Comparison of ENCODE assay signal across 16 cellular contexts in genomic region chr14:50524731-50525510, GRCh38. TPM values are rescaled to one million over a fixed set of nuclear protein-coding genes. Genes with fewer than 3 reads are reported as not detected.
DNase-seq lines count a peak whose midpoint lies in the region; ATAC-seq and TF ChIP-seq lines count a peak whose summit lies in the region.
"Had no signal": no experiment of that assay in that cellular context is flagged by ENCODE, and none has a peak within 500 bp of the region (broad histone marks: within the 10 kb centered on the region; RNA-seq: fewer than 3 reads in every experiment).

No MANE protein-coding gene starts in this region.

- no peak overlapping the region for H3K4me2 ChIP-seq in PC-3 (ENCODE audit: low read length)

- H3K27ac Mint-ChIP-seq in effector memory CD8-positive, alpha-beta T cell, result peak overlapping the region; percentile 64 to 91
- peak overlapping the region in 1 of 2 donors; percentile 9 for H3K27ac Mint-ChIP-seq in stimulated activated naive CD8-positive, alpha-beta T cell treated with anti-CD3 and anti-CD28 coated beads, Interleukin-15, amount 100 ng/mL, for 72 hours

- 0 out of 2 replicates have a peak, but pooled peaks cover 5% of the 10 kb centered on the region for H3K36me3 ChIP-seq in PC-3 (ENCODE audit: low read depth, low read length)
- H3K36me3 ChIP-seq: Peyer's patch had no signal

- peaks cover 49% of the 10 kb centered on the region for H4K20me1 ChIP-seq in PC-3 (ENCODE audit: low read length)

- no peak for DNase-seq in activated T-cell treated with anti-CD3 and anti-CD28 coated beads, Interleukin-2, amount 50 U/mL, for 4 hours
- no peak for DNase-seq in activated T-cell treated with anti-CD3 and anti-CD28 coated beads, Interleukin-2, amount 50 U/mL, for 48 hours
- DNase-seq in PC-3, result peak; percentile 35
- no peak for DNase-seq in effector memory CD8-positive, alpha-beta T cell
- no peak for DNase-seq in stimulated activated naive CD8-positive, alpha-beta T cell treated with anti-CD3 and anti-CD28 coated beads, Interleukin-15, amount 100 ng/mL, for 72 hours
- DNase-seq in erythroblast (lab: John Stamatoyannopoulos, UW), result no peak
- no peak for DNase-seq in DMS79 (lab: John Stamatoyannopoulos, UW)
- DNase-seq in AG08396 (ENCODE audit: low spot score), result no peak
- DNase-seq: amygdala, foreskin melanocyte, H7, islet precursor cell, NCI-H1092, NCI-H2227 treated with DMSO at 0.1 percent for 48 hours, Peyer's patch, psoas muscle had no signal

- peaks cover 22% of the 10 kb centered on the region for H3K36me3 Mint-ChIP-seq in activated T-cell treated with anti-CD3 and anti-CD28 coated beads, Interleukin-2, amount 50 U/mL, for 4 hours (ENCODE audit: insufficient read depth)
- H3K36me3 Mint-ChIP-seq in effector memory CD8-positive, alpha-beta T cell (ENCODE audit: insufficient read depth), result peaks cover 3% of the 10 kb centered on the region

- no peaks in the 10 kb centered on the region for H3K27me3 Mint-ChIP-seq in activated T-cell treated with anti-CD3 and anti-CD28 coated beads, Interleukin-2, amount 50 U/mL, for 4 hours (ENCODE audit: low read depth)
- no peaks in the 10 kb centered on the region for H3K27me3 Mint-ChIP-seq in effector memory CD8-positive, alpha-beta T cell
- no peaks in the 10 kb centered on the region for H3K27me3 Mint-ChIP-seq in stimulated activated naive CD8-positive, alpha-beta T cell treated with anti-CD3 and anti-CD28 coated beads, Interleukin-15, amount 100 ng/mL, for 72 hours

- H2AFZ ChIP-seq in PC-3 (ENCODE audit: low read length), result no peak overlapping the region

- intact Hi-C loops in PC-3 (cut with micrococcal nuclease), result no loop called here

- no peaks in the 10 kb centered on the region for H3K9me3 ChIP-seq in PC-3 (ENCODE audit: low read length)
- H3K9me3 ChIP-seq: Peyer's patch, psoas muscle had no signal

- no peak for TF ChIP-seq POLR2A in erythroblast (IDR thresholded peaks at IDR 0.05; ENCODE audit: low read length)

- H3K4me3 ChIP-seq in PC-3 (ENCODE audit: low read length), result no peak overlapping the region
- H3K4me3 ChIP-seq: Peyer's patch, psoas muscle had no signal

- peaks cover 79% of the 10 kb centered on the region for H3K4me1 Mint-ChIP-seq in activated T-cell treated with anti-CD3 and anti-CD28 coated beads, Interleukin-2, amount 50 U/mL, for 4 hours (ENCODE audit: low read depth)
- peaks cover 54 to 66% of the 10 kb centered on the region in 2 donors for H3K4me1 Mint-ChIP-seq in effector memory CD8-positive, alpha-beta T cell (ENCODE audit: low read depth in 2 of 2)
- H3K4me1 Mint-ChIP-seq in stimulated activated naive CD8-positive, alpha-beta T cell treated with anti-CD3 and anti-CD28 coated beads, Interleukin-15, amount 100 ng/mL, for 72 hours, result peaks cover 69% of the 10 kb centered on the region

- H3K4me1 ChIP-seq in PC-3 (ENCODE audit: insufficient read depth, low read length), result peaks cover 58% of the 10 kb centered on the region

- H3K27ac ChIP-seq in PC-3 (ENCODE audit: low read length), result no peak overlapping the region
- H3K27ac ChIP-seq: psoas muscle had no signal

- no peaks in the 10 kb centered on the region for H3K9me3 Mint-ChIP-seq in activated T-cell treated with anti-CD3 and anti-CD28 coated beads, Interleukin-2, amount 50 U/mL, for 4 hours
- H3K9me3 Mint-ChIP-seq in effector memory CD8-positive, alpha-beta T cell, result no peaks in the 10 kb centered on the region
- H3K9me3 Mint-ChIP-seq in stimulated activated naive CD8-positive, alpha-beta T cell treated with anti-CD3 and anti-CD28 coated beads, Interleukin-15, amount 100 ng/mL, for 72 hours, result no peaks in the 10 kb centered on the region

- H3K9ac ChIP-seq in PC-3 (ENCODE audit: low read length), result no peak overlapping the region

- TF ChIP-seq CTCF in PC-3 (conservative IDR thresholded peaks at IDR 0.05; ENCODE audit: low read depth, low read length), result no peak

- H3F3A ChIP-seq in PC-3 (ENCODE audit: low read length, unreplicated experiment), result peaks cover 5% of the 10 kb centered on the region

- no peak for ATAC-seq in activated T-cell treated with anti-CD3 and anti-CD28 coated beads, Interleukin-2, amount 50 U/mL, for 4 hours
- no peak for ATAC-seq in PC-3
- ATAC-seq in effector memory CD8-positive, alpha-beta T cell (replicated peaks), result no peak
- ATAC-seq in stimulated activated naive CD8-positive, alpha-beta T cell treated with anti-CD3 and anti-CD28 coated beads, Interleukin-15, amount 100 ng/mL, for 72 hours, result no peak
- ATAC-seq: psoas muscle had no signal

- no peaks in the 10 kb centered on the region for H3K9me2 ChIP-seq in PC-3 (replicated peaks; ENCODE audit: low read length)

- CTCF ChIA-PET in PC-3 (lab: Charles Lee), result interaction anchor here (0.6 kb wide), 1 partner anchor 249 kb away, joined by 3 read pairs; no protein-coding TSS in a partner anchor

- peaks cover 100% of the 10 kb centered on the region for H3K79me2 ChIP-seq in PC-3 (ENCODE audit: low read length)

- BruUV-seq in PC-3 (replicated peaks; lab: Mats Ljungman, UMichigan), result no TSS peak

- H3K27me3 ChIP-seq in PC-3 (ENCODE audit: low read length), result no peaks in the 10 kb centered on the region
- H3K27me3 ChIP-seq: Peyer's patch had no signal

- H3K4me3 Mint-ChIP-seq in activated T-cell treated with anti-CD3 and anti-CD28 coated beads, Interleukin-2, amount 50 U/mL, for 4 hours, result peak overlapping the region; percentile 57
- peak overlapping the region in 1 of 2 donors; percentile 11 for H3K4me3 Mint-ChIP-seq in effector memory CD8-positive, alpha-beta T cell
- peak overlapping the region; percentile 24 to 36 for H3K4me3 Mint-ChIP-seq in stimulated activated naive CD8-positive, alpha-beta T cell treated with anti-CD3 and anti-CD28 coated beads, Interleukin-15, amount 100 ng/mL, for 72 hours

- POLR2A ChIA-PET in PC-3 (lab: Charles Lee; ENCODE audit: unreplicated experiment), result no interaction called here

RNA-seq across cellular contexts. Expression of gene MAP4K5, which starts 7.4 kb away (rescaled TPM):
- total RNA-seq in activated T-cell treated with anti-CD3 and anti-CD28 coated beads, Interleukin-2, amount 50 U/mL, for 4 hours, result 10 to 100 TPM; 47.3 to 55.1 (median 48.5) TPM
- 111 and 120 TPM in 2 replicates for total RNA-seq in PC-3 (2014; rRNA removed)

RNA-seq across cellular contexts. Expression of gene ATL1, which starts 35.0 kb away (rescaled TPM):
- total RNA-seq in activated T-cell treated with anti-CD3 and anti-CD28 coated beads, Interleukin-2, amount 50 U/mL, for 4 hours, result under 1 TPM; 0.37 to 0.79 (median 0.43) TPM
- 0.63 and 1.3 TPM in 2 replicates for total RNA-seq in PC-3 (2014; rRNA removed)
